In the genomic region with DNA sequence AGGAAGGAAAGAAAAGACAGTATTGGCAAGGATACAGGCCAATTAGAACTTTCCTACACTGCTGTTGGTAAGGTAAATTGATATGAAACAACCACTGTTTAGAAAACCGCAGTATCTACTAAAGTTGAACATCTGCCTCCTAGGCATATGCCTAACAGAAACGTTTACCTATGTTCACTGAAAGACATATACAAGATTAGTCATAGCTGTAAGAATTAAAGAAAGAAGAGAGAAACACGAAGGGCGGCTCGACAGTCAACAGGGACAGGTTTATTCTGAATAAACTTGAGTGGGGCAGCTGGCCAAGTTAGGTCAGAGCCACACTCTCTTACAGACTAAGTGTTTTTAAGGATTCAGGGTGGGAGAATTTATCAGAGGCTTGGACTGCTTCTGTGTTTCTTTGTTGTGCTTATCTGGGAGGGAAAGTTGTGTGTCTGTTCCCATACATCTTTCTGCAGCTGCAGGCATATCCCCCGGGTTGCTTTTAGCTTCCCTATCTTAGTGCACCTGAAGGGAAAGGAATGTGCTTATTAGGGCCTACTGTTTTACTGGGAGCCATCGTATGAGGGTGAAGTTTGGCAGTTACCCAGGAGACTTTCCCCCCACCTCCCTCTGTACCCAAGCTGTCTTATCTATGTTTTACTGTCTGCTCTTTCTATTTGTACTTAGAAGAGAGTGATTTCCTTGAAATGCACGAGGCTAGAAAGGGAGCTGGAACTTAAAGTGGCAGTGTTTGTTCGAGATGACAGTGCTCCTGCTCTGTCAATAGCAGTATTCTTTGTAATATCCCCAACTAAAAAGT, we compare ENCODE assay signal across 18 cellular contexts. TPM values are rescaled to one million over a fixed set of nuclear protein-coding genes. Genes with fewer than 3 reads are reported as not detected.
DNase-seq lines count a peak whose midpoint lies in the region; ATAC-seq, FAIRE-seq and TF ChIP-seq lines count a peak whose summit lies in the region.
"Had no signal": no experiment of that assay in that cellular context is flagged by ENCODE, and none has a peak within 500 bp of the region (broad histone marks: within the 10 kb centered on the region; RNA-seq: fewer than 3 reads in every experiment).

No MANE protein-coding gene starts in this region.

- peak; percentile 66; the same call in 1 of the 2 replicates for TF ChIP-seq EP300 in K562 (IDR thresholded peaks at IDR 0.05; ENCODE audit: low read length)

- dilution Hi-C loops in IMR-90 (cut with HindIII; ENCODE audit: low sequenced_read_pairs, unreplicated experiment): no loop called here

- H3K27ac ChIP-seq in IMR-90 (ENCODE audit: insufficient read depth, low read length): no peak overlapping the region
- peak overlapping the region; percentile 75 for H3K27ac ChIP-seq in K562 (ENCODE audit: extremely low read depth, low read depth, low read length)
- no peak overlapping the region for H3K27ac ChIP-seq in mesenchymal stem cell (ENCODE audit: low read length, poor library complexity, severe bottlenecking)
- H3K27ac ChIP-seq: coronary artery, gastrocnemius medialis had no signal

- H3K36me3 ChIP-seq in IMR-90 (ENCODE audit: control insufficient read depth, insufficient read depth, low read length): no peaks in the 10 kb centered on the region
- H3K36me3 ChIP-seq in K562 (ENCODE audit: control insufficient read depth, insufficient read depth, low read length): no peaks in the 10 kb centered on the region
- H3K36me3 ChIP-seq in mesenchymal stem cell (ENCODE audit: control insufficient read depth in 1 of 2, insufficient read depth in 2 of 2, low read depth in 1 of 2, low read length in 2 of 2): no peaks in the 10 kb centered on the region
- H3K36me3 ChIP-seq: gastrocnemius medialis had no signal

- intact Hi-C loops in IMR-90 (cut with micrococcal nuclease): no loop called here
- intact Hi-C loops in K562 (cut with micrococcal nuclease): loop anchor here (1.0 kb wide), 1 partner anchor 45 kb away; a partner anchor contains a TSS

- peak; percentile 91 for FAIRE-seq in K562 (lab: Jason Lieb, UNC)

- peak overlapping the region; percentile 26 for H3K4me2 ChIP-seq in IMR-90 (ENCODE audit: low read depth, low read length)
- peak overlapping the region; percentile 56 for H3K4me2 ChIP-seq in K562 (ENCODE audit: insufficient read depth, low read length)
- H3K4me2 ChIP-seq in mesenchymal stem cell (ENCODE audit: low read length, poor library complexity, severe bottlenecking): no peak overlapping the region

- no TSS peak for BruUV-seq in IMR-90 (replicated peaks; lab: Mats Ljungman, UMichigan)
- no TSS peak for BruUV-seq in K562 (replicated peaks; lab: Mats Ljungman, UMichigan)

- no peak overlapping the region for H3K23ac ChIP-seq in IMR-90 (ENCODE audit: low read depth, low read length)
- no peak overlapping the region for H3K23ac ChIP-seq in mesenchymal stem cell (ENCODE audit: low read length in 2 of 2)

- TF ChIP-seq CTCF in IMR-90 (conservative IDR thresholded peaks at IDR 0.05; ENCODE audit: low read depth, low read length) (no peak), K562 (IDR thresholded peaks at IDR 0.05 in 2 of 3, conservative IDR thresholded peaks at IDR 0.05 in 1 of 3; ENCODE audit: insufficient read depth in 2 of 3, low read depth in 1 of 3, low read length in 3 of 3) (no peak)

- H3K27me3 ChIP-seq in IMR-90 (ENCODE audit: control insufficient read depth, insufficient read depth, low read length) (no peaks in the 10 kb centered on the region), K562 (ENCODE audit: control insufficient read depth in 2 of 2, insufficient read depth in 2 of 2, low read length in 2 of 2) (no peaks in the 10 kb centered on the region), mesenchymal stem cell (ENCODE audit: control insufficient read depth in 1 of 2, insufficient read depth in 1 of 2, low read length in 2 of 2) (no peaks in the 10 kb centered on the region)
- H3K27me3 ChIP-seq: gastrocnemius medialis had no signal

- no peak overlapping the region for H4K5ac ChIP-seq in IMR-90 (ENCODE audit: low read depth, low read length)

- POLR2A ChIA-PET in IMR-90 (lab: Charles Lee; ENCODE audit: unreplicated experiment) (interaction anchor here (0.6 kb wide), 1 partner anchor 371 kb away, joined by 8 read pairs; no protein-coding TSS in a partner anchor), K562 (lab: Yijun Ruan, JAX) (interaction anchor here (0.6 to 1.3 kb wide), 3 partner anchors 10 to 47 kb away, joined by 3 to 4 read pairs (median 3); no protein-coding TSS in a partner anchor)

- H2BK20ac ChIP-seq in IMR-90 (ENCODE audit: low read depth, low read length): no peak overlapping the region

- in situ Hi-C loops in IMR-90 (cut with MboI; ENCODE audit: low sequenced_read_pairs) (no loop called here), K562 (cut with MboI) (loop anchor here (5.0 kb wide), 1 partner anchor 45 kb away; a partner anchor contains a TSS)

- 0 out of 2 replicates have a peak overlapping the region, but pooled peaks have one; percentile 16 for H2AK5ac ChIP-seq in IMR-90 (ENCODE audit: low read depth, low read length)
- no peak overlapping the region for H2AK5ac ChIP-seq in mesenchymal stem cell (ENCODE audit: low read length, severe bottlenecking)

- H4K8ac ChIP-seq in IMR-90 (ENCODE audit: low read depth in 2 of 2, low read length in 2 of 2): no peak overlapping the region
- no peak overlapping the region for H4K8ac ChIP-seq in mesenchymal stem cell (ENCODE audit: low read length)

- H3K9me3 ChIP-seq in IMR-90 (ENCODE audit: control insufficient read depth, insufficient read depth, low read length) (peaks cover 4% of the 10 kb centered on the region), K562 (replicated peaks; ENCODE audit: control insufficient read depth, insufficient read depth, low read depth, low read length) (peaks cover 9% of the 10 kb centered on the region), mesenchymal stem cell (ENCODE audit: control insufficient read depth, low read length) (peaks cover 37% of the 10 kb centered on the region)

- ATAC-seq in IMR-90 (ENCODE audit: low read depth) (peak; percentile 22), K562 (peak; percentile 80), GM18498 (IDR thresholded peaks at IDR 0.05; ENCODE audit: unreplicated experiment) (no peak), GM21526 (IDR thresholded peaks at IDR 0.05; ENCODE audit: low FRiP score, unreplicated experiment) (no peak), HG03280 (IDR thresholded peaks at IDR 0.05; ENCODE audit: unreplicated experiment) (no peak)
- ATAC-seq: gastrocnemius medialis had no signal

- no peak overlapping the region for H3K4me3 ChIP-seq in IMR-90 (ENCODE audit: insufficient read depth, low read depth, low read length)
- no peak overlapping the region for H3K4me3 ChIP-seq in K562
- no peak overlapping the region for H3K4me3 ChIP-seq in mesenchymal stem cell (ENCODE audit: insufficient read depth in 1 of 2, low read depth in 1 of 2, low read length in 2 of 2)
- H3K4me3 ChIP-seq: coronary artery, gastrocnemius medialis had no signal

- H2BK5ac ChIP-seq in IMR-90 (ENCODE audit: low read depth, low read length, poor library complexity, severe bottlenecking) (no peak overlapping the region), mesenchymal stem cell (ENCODE audit: low read depth, low read length, poor library complexity, severe bottlenecking) (no peak overlapping the region)

- no peaks in the 10 kb centered on the region for H4K20me1 ChIP-seq in IMR-90 (ENCODE audit: insufficient read depth, low read length)
- H4K20me1 ChIP-seq in K562 (replicated peaks; ENCODE audit: control insufficient read depth, insufficient read depth, low read length): no peaks in the 10 kb centered on the region

- H3K4me1 ChIP-seq in IMR-90 (ENCODE audit: control insufficient read depth, insufficient read depth, low read length) (peaks cover 12% of the 10 kb centered on the region), K562 (replicated peaks in 1 of 2; ENCODE audit: control insufficient read depth in 2 of 2, insufficient read depth in 2 of 2, low read length in 2 of 2) (peaks cover 22 to 30% of the 10 kb centered on the region in 2 experiments), mesenchymal stem cell (ENCODE audit: control insufficient read depth, insufficient read depth, low read depth, low read length) (no peaks in the 10 kb centered on the region)
- H3K4me1 ChIP-seq: gastrocnemius medialis had no signal

- H3K18ac ChIP-seq in IMR-90 (ENCODE audit: low read depth, low read length) (peak overlapping the region; percentile 43; the same call in 1 of the 2 replicates), mesenchymal stem cell (ENCODE audit: low read depth in 1 of 2, low read length in 2 of 2) (no peak overlapping the region)

- H3K14ac ChIP-seq in IMR-90 (replicated peaks; ENCODE audit: low read depth, low read length) (no peak overlapping the region), mesenchymal stem cell (ENCODE audit: low read length in 2 of 2) (no peak overlapping the region)

- no peak overlapping the region for H3K9ac ChIP-seq in IMR-90 (ENCODE audit: low read depth, low read length)
- H3K9ac ChIP-seq in K562 (ENCODE audit: insufficient read depth in 1 of 2, low read depth in 2 of 2, low read length in 2 of 2): 0 out of 4 replicates have a peak overlapping the region, but pooled peaks of 1 of the 2 experiments have one; percentile 10
- H3K9ac ChIP-seq in mesenchymal stem cell (ENCODE audit: low read length): no peak overlapping the region

- no peak for TF ChIP-seq RAD21 in IMR-90 (IDR thresholded peaks at IDR 0.05; ENCODE audit: low read length)
- no peak for TF ChIP-seq RAD21 in K562 (CRISPR knock-in tag; conservative IDR thresholded peaks at IDR 0.05 in 1 of 2, IDR thresholded peaks at IDR 0.05 in 1 of 2)

- no peak overlapping the region for H3K56ac ChIP-seq in IMR-90 (ENCODE audit: extremely low read depth, insufficient read depth, low read length)

- no peak overlapping the region for H2BK120ac ChIP-seq in IMR-90 (ENCODE audit: low read depth, low read length)
- H2BK120ac ChIP-seq in mesenchymal stem cell (ENCODE audit: low read depth, low read length): no peak overlapping the region

- WGBS in IMR-90 (ENCODE audit: extremely low coverage in 2 of 2, insufficient read length in 1 of 2), 2 experiments: no CpG with 5 or more reads among the region's 9 CpGs
- 2% methylated on average over 8 of the region's 9 CpGs for WGBS in K562 (ENCODE audit: insufficient coverage, low coverage, missing lambda C conversion rate)
- 68% methylated on average over 4 of the region's 9 CpGs for WGBS in mesenchymal stem cell

- H2AK9ac ChIP-seq in IMR-90 (replicated peaks; ENCODE audit: low read depth, low read length, poor library complexity): no peak overlapping the region

- H3K4ac ChIP-seq in IMR-90 (ENCODE audit: low read depth, low read length) (no peak overlapping the region), mesenchymal stem cell (ENCODE audit: low read depth in 1 of 2, low read length in 2 of 2) (no peak overlapping the region)

- H3K9me1 ChIP-seq in IMR-90 (ENCODE audit: insufficient read depth, low read length): peaks cover 3% of the 10 kb centered on the region
- no peaks in the 10 kb centered on the region for H3K9me1 ChIP-seq in K562 (ENCODE audit: control insufficient read depth, insufficient read depth, low read length)

- DNase-seq in DMS 273 (lab: John Stamatoyannopoulos, UW; ENCODE audit: unreplicated experiment) (peak; percentile 70), IMR-90 (peak; percentile 41), K562 (ENCODE audit: extremely low read depth in 1 of 4, low spot score in 3 of 4) (peak in 2 of 4 experiments; percentile 66 to 91), mesenchymal stem cell (peak; percentile 35), NCI-H2107 treated with DMSO at 0.1 percent for 48 hours (lab: John Stamatoyannopoulos, UW; ENCODE audit: unreplicated experiment) (no peak)
- DNase-seq: activated B cell treated with CpG ODN at 0.5 μM for 24 hours; activated naive CD4-positive, alpha-beta T cell treated with anti-CD3 and anti-CD28 coated beads, Interleukin-2, amount 50 U/mL, for 16 hours; activated T-cell treated with anti-CD3 and anti-CD28 coated beads, Interleukin-2, amount 50 U/mL, for 48 hours; CD8-positive, alpha-beta memory T cell; gastrocnemius medialis; NCI-H1694 treated with DMSO at 0.1 percent for 48 hours; NCI-H510A treated with DMSO at 0.1 percent for 48 hours; SIG-M5; stimulated activated CD4-positive, alpha-beta T cell treated with anti-CD3 and anti-CD28 coated beads, Interleukin-2, amount 100 ng/mL, for 48 hours had no signal

- H3K79me2 ChIP-seq in K562 (ENCODE audit: control insufficient read depth, insufficient read depth, low read length): no peaks in the 10 kb centered on the region

- CTCF ChIA-PET in IMR-90 (lab: Yijun Ruan, JAX) (interaction anchor here (0.6 to 1.5 kb wide), 2 partner anchors 96 to 115 kb away, joined by 3 to 6 read pairs; no protein-coding TSS in a partner anchor), K562 (lab: Yijun Ruan, JAX; ENCODE audit: low intra/inter-chr PET ratio) (no interaction called here)

- H2AFZ ChIP-seq in IMR-90 (replicated peaks; ENCODE audit: low read length, poor library complexity): no peak overlapping the region
- peak overlapping the region; percentile 22 for H2AFZ ChIP-seq in K562 (ENCODE audit: low read depth, low read length)
- no peak overlapping the region for H2AFZ ChIP-seq in mesenchymal stem cell (ENCODE audit: low read depth, low read length)

- no peak overlapping the region for H4K91ac ChIP-seq in IMR-90 (ENCODE audit: insufficient read depth, low read depth, low read length)
- no peak overlapping the region for H4K91ac ChIP-seq in mesenchymal stem cell (ENCODE audit: low read length)

- no peak overlapping the region for H2BK12ac ChIP-seq in mesenchymal stem cell (ENCODE audit: low read length in 2 of 2)

- TF ChIP-seq POLR2A in IMR-90 (IDR thresholded peaks at IDR 0.05; ENCODE audit: low read depth, low read length) (no peak), K562 (conservative IDR thresholded peaks at IDR 0.05) (no peak)

- H3K79me1 ChIP-seq in IMR-90 (ENCODE audit: low read depth in 1 of 2, low read length in 2 of 2) (no peaks in the 10 kb centered on the region), mesenchymal stem cell (replicated peaks; ENCODE audit: low read length, poor library complexity, severe bottlenecking) (no peaks in the 10 kb centered on the region)

- H2BK15ac ChIP-seq in IMR-90 (ENCODE audit: low read depth, low read length): no peak overlapping the region
- no peak overlapping the region for H2BK15ac ChIP-seq in mesenchymal stem cell (ENCODE audit: low read depth, poor library complexity, severe bottlenecking)

RNA-seq across cellular contexts. Expression of a gene that starts 20.4 kb away (rescaled TPM):
- 25.0 and 36.4 TPM in 2 replicates for total RNA-seq in IMR-90 (2012; rRNA removed)
- 41.9 and 60.5 TPM in 2 replicates for polyA plus RNA-seq in IMR-90 (2012; rRNA removed)
- polyA plus RNA-seq in IMR-90 (2012; cell fraction: cytosol; rRNA removed): 26.1 and 52.9 TPM in 2 replicates
- polyA plus RNA-seq in IMR-90 (2012; cell fraction: nucleus; rRNA removed; ENCODE audit: low replicate concordance): 12.7 and 15.9 TPM in 2 replicates
- total RNA-seq in K562 (2011; cell fraction: chromatin; rRNA removed; ENCODE audit: low replicate concordance): 2.5 and 7.2 TPM in 2 replicates
- total RNA-seq in K562 (2011; cell fraction: nucleolus; rRNA removed): 10.1 and 13.0 TPM in 2 replicates
- total RNA-seq in K562 (2011; cell fraction: nucleoplasm; rRNA removed): 7.0 and 8.1 TPM in 2 replicates
- 4.9 and 5.7 TPM in 2 replicates for total RNA-seq in K562 (2014; rRNA removed)
- 3.4 and 3.7 TPM in 2 replicates for total RNA-seq in K562 (2014; rRNA removed; fragmentation: Illumina TruSeq; extraction: Trizol)
- total RNA-seq in K562 (2015; rRNA removed; fragmentation: Illumina TruSeq; extraction: Trizol): 3.8 and 4.0 TPM in 2 replicates
- 4.1 and 4.5 TPM in 2 replicates for total RNA-seq in K562 (2021)
- polyA plus RNA-seq in K562 (2011; rRNA removed): 5.3 and 7.1 TPM in 2 replicates
- polyA plus RNA-seq in K562 (2011; cell fraction: cytosol; rRNA removed): 6.2 and 20.5 TPM in 2 replicates
- polyA plus RNA-seq in K562 (2011; cell fraction: nucleus; rRNA removed): 2.5 and 4.1 TPM in 2 replicates
- polyA plus RNA-seq in K562 (2012): 5.5 and 7.4 TPM in 2 replicates
- 3.6 and 4.6 TPM in 2 replicates for polyA plus RNA-seq in K562 (2014; fragmentation: Illumina TruSeq; extraction: Trizol)
- polyA plus RNA-seq in K562 (2014; fragmentation: Nextera tagmentation; extraction: Ambion mirVana): 1 to 10 TPM; 1.6 to 2.6 TPM
- polyA plus RNA-seq in K562 (2014; rRNA removed): 6.1 and 9.6 TPM in 2 replicates
- polyA minus RNA-seq in K562 (2011; rRNA and poly(A)+ RNA removed): 2.6 and 3.9 TPM in 2 replicates
- 2.5 and 3.1 TPM in 2 replicates for polyA minus RNA-seq in K562 (2011; cell fraction: cytosol; rRNA and poly(A)+ RNA removed)
- polyA minus RNA-seq in K562 (2011; cell fraction: nucleus; rRNA and poly(A)+ RNA removed): 0.81 and 1.3 TPM in 2 replicates
- polyA plus RNA-seq in mesenchymal stem cell (2013, experiment 1 of 2): 44.9 TPM
- 46.0 TPM for polyA plus RNA-seq in mesenchymal stem cell (2013, experiment 2 of 2)

RNA-seq across cellular contexts. Expression of a gene that starts 34.2 kb away (rescaled TPM):
- total RNA-seq in IMR-90 (2012; rRNA removed) (0.36 and 0.56 TPM in 2 replicates), K562 (2014; rRNA removed) (not detected in 2 replicates), K562 (2014; rRNA removed; fragmentation: Illumina TruSeq; extraction: Trizol) (0.03 TPM in 1 of 2 replicates, not detected in the other), K562 (2015; rRNA removed; fragmentation: Illumina TruSeq; extraction: Trizol) (0.07 and 0.08 TPM in 2 replicates), K562 (2021) (0.09 TPM in 1 of 2 replicates, not detected in the other)
- polyA plus RNA-seq in IMR-90 (2012; rRNA removed) (0.79 and 0.86 TPM in 2 replicates), K562 (2011; rRNA removed) (0.03 and 0.05 TPM in 2 replicates), K562 (2014; fragmentation: Illumina TruSeq; extraction: Trizol) (0.03 and 0.04 TPM in 2 replicates), K562 (2014; fragmentation: Nextera tagmentation; extraction: Ambion mirVana) (not detected), K562 (2014; rRNA removed) (not detected in 2 replicates)
- polyA plus RNA-seq in IMR-90 (2012; cell fraction: cytosol; rRNA removed): 0.32 and 1.0 TPM in 2 replicates
- 0.34 and 0.54 TPM in 2 replicates for polyA plus RNA-seq in IMR-90 (2012; cell fraction: nucleus; rRNA removed; ENCODE audit: low replicate concordance)
- total RNA-seq in K562 (2011; cell fraction: chromatin; rRNA removed; ENCODE audit: low replicate concordance): 0.18 and 0.23 TPM in 2 replicates
- total RNA-seq in K562 (2011; cell fraction: nucleolus; rRNA removed): 0.13 and 0.17 TPM in 2 replicates
- 0.15 TPM in 1 of 2 replicates, not detected in the other for total RNA-seq in K562 (2011; cell fraction: nucleoplasm; rRNA removed)
- polyA plus RNA-seq in K562 (2011; cell fraction: cytosol; rRNA removed): 0.04 and 0.09 TPM in 2 replicates
- polyA plus RNA-seq in K562 (2011; cell fraction: nucleus; rRNA removed): 0.10 and 0.13 TPM in 2 replicates
- polyA plus RNA-seq in K562 (2012): 0.09 and 0.19 TPM in 2 replicates
- polyA minus RNA-seq in K562 (2011; rRNA and poly(A)+ RNA removed): 0.06 TPM in 1 of 2 replicates, not detected in the other
- polyA minus RNA-seq in K562 (2011; cell fraction: cytosol; rRNA and poly(A)+ RNA removed): not detected in 2 replicates
- 0.13 and 0.22 TPM in 2 replicates for polyA minus RNA-seq in K562 (2011; cell fraction: nucleus; rRNA and poly(A)+ RNA removed)
- 0.01 TPM for polyA plus RNA-seq in mesenchymal stem cell (2013, experiment 1 of 2)
- 0.01 TPM for polyA plus RNA-seq in mesenchymal stem cell (2013, experiment 2 of 2)
- total RNA-seq: activated B cell treated with CpG ODN at 0.5 μM for 24 hours had no signal

RNA-seq across cellular contexts. Expression of a gene that starts 45.1 kb away (rescaled TPM):
- 22.5 and 27.4 TPM in 2 replicates for total RNA-seq in IMR-90 (2012; rRNA removed)
- 17.1 and 19.0 TPM in 2 replicates for polyA plus RNA-seq in IMR-90 (2012; rRNA removed)
- 15.3 and 24.8 TPM in 2 replicates for polyA plus RNA-seq in IMR-90 (2012; cell fraction: cytosol; rRNA removed)
- polyA plus RNA-seq in IMR-90 (2012; cell fraction: nucleus; rRNA removed; ENCODE audit: low replicate concordance): 12.0 and 14.1 TPM in 2 replicates
- 8.9 and 14.8 TPM in 2 replicates for total RNA-seq in K562 (2011; cell fraction: chromatin; rRNA removed; ENCODE audit: low replicate concordance)
- 12.9 and 17.7 TPM in 2 replicates for total RNA-seq in K562 (2011; cell fraction: nucleolus; rRNA removed)
- 14.7 and 15.8 TPM in 2 replicates for total RNA-seq in K562 (2011; cell fraction: nucleoplasm; rRNA removed)
- total RNA-seq in K562 (2014; rRNA removed): 10.1 and 13.3 TPM in 2 replicates
- 8.6 and 9.7 TPM in 2 replicates for total RNA-seq in K562 (2014; rRNA removed; fragmentation: Illumina TruSeq; extraction: Trizol)
- total RNA-seq in K562 (2015; rRNA removed; fragmentation: Illumina TruSeq; extraction: Trizol): 10.9 and 11.2 TPM in 2 replicates
- 9.8 and 10.4 TPM in 2 replicates for total RNA-seq in K562 (2021)
- 6.9 and 8.8 TPM in 2 replicates for polyA plus RNA-seq in K562 (2011; rRNA removed)
- 6.7 and 7.4 TPM in 2 replicates for polyA plus RNA-seq in K562 (2011; cell fraction: cytosol; rRNA removed)
- 11.6 and 12.1 TPM in 2 replicates for polyA plus RNA-seq in K562 (2011; cell fraction: nucleus; rRNA removed)
- 12.0 and 25.9 TPM in 2 replicates for polyA plus RNA-seq in K562 (2012)
- polyA plus RNA-seq in K562 (2014; fragmentation: Illumina TruSeq; extraction: Trizol): 10.3 and 11.0 TPM in 2 replicates
- 1 to 10 TPM; 7.3 to 9.1 TPM for polyA plus RNA-seq in K562 (2014; fragmentation: Nextera tagmentation; extraction: Ambion mirVana)
- polyA plus RNA-seq in K562 (2014; rRNA removed): 5.5 and 6.9 TPM in 2 replicates
- polyA minus RNA-seq in K562 (2011; rRNA and poly(A)+ RNA removed): 5.5 TPM in 2 replicates
- 4.8 and 5.4 TPM in 2 replicates for polyA minus RNA-seq in K562 (2011; cell fraction: cytosol; rRNA and poly(A)+ RNA removed)
- polyA minus RNA-seq in K562 (2011; cell fraction: nucleus; rRNA and poly(A)+ RNA removed): 2.7 and 3.4 TPM in 2 replicates
- polyA plus RNA-seq in mesenchymal stem cell (2013, experiment 1 of 2): 30.3 TPM
- polyA plus RNA-seq in mesenchymal stem cell (2013, experiment 2 of 2): 30.4 TPM

Comparison
In these comparisons a context has a peak if more than half of its experiments do, and no peak if none do; other contexts are left out.
1. ATAC-seq: peak in IMR-90 (single experiment) and K562 (single experiment); none in GM18498 (single experiment), GM21526 (single experiment) and HG03280 (single experiment).